ENCODE assay signal across 5 cellular contexts in the genomic region with DNA sequence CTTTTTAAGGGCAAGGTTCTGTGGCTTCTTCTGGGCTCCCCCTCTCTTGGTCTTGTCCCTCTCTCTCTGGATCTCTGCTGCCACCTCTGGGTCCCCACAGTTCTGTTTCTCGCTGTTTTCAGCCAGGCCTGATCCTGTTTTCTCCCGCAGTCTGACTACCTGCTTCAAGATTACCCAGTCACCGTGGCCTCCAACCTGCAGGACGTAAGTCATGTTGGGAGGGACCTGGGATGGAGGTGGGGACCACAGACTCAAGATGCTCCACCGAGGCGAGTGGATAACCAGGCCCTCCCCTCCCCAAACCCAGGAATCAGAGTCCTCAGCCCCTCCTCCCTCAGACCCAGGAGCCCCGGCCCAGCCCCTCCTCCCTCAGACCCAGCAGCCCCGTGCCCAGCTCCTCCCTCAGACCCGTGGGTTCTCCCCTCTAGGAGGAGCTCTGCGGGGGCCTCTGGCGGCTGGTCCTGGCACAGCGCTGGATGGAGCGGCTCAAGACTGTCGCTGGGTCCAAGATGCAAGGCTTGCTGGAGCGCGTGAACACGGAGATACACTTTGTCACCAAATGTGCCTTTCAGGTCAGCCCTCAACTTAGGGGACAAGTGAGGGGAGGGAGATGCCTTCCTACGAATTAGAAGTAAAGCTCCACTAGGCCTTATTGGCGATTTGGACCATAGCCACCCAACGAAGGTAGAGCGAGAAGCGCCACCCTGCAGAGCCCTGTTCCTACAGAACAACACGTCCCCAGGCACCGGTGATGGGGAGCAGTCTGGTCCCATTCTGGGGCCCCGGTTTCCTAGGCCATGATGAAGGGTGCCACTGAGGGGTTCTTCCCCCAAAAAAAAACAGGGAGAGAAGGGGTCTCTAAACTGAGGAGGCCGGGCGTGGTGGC. TPM values are rescaled to one million over a fixed set of nuclear protein-coding genes. Genes with fewer than 3 reads are reported as not detected.
DNase-seq lines count a peak whose midpoint lies in the region; ATAC-seq and TF ChIP-seq lines count a peak whose summit lies in the region.

No MANE protein-coding gene starts in this region.

- H3K4me2 ChIP-seq in hepatocyte: peak overlapping the region; percentile 60

- DNase-seq in activated CD8-positive, alpha-beta T cell treated with anti-CD3 and anti-CD28 coated beads, Interleukin-2, amount 10 ng/mL, durations not matched to agents 7 days and 5 days: peak; percentile 86
- DNase-seq in hepatocyte (ENCODE audit: low spot score) (peak; percentile 88), aorta (peak in 1 of 2 donors; percentile 86), NCI-H1417 treated with DMSO at 0.1 percent for 48 hours (lab: John Stamatoyannopoulos, UW) (no peak)

- H3K4me3 ChIP-seq in hepatocyte: no peak overlapping the region
- no peak overlapping the region for H3K4me3 ChIP-seq in aorta (ENCODE audit: low read length in 2 of 2)

- peak overlapping the region; percentile 94 for H3K27ac Mint-ChIP-seq in activated CD8-positive, alpha-beta T cell treated with anti-CD3 and anti-CD28 coated beads, Interleukin-2, amount 10 ng/mL, durations not matched to agents 7 days and 5 days

- no peaks in the 10 kb centered on the region for H3K9me3 Mint-ChIP-seq in activated CD8-positive, alpha-beta T cell treated with anti-CD3 and anti-CD28 coated beads, Interleukin-2, amount 10 ng/mL, durations not matched to agents 7 days and 5 days (ENCODE audit: insufficient read depth)

- no peaks in the 10 kb centered on the region for H3K9me2 ChIP-seq in hepatocyte (replicated peaks; ENCODE audit: insufficient read depth)

- no peaks in the 10 kb centered on the region for H3K9me3 ChIP-seq in KOPT-K1 (ENCODE audit: insufficient read depth, low read length, poor library complexity, severe bottlenecking)
- H3K9me3 ChIP-seq in hepatocyte (ENCODE audit: low read depth): no peaks in the 10 kb centered on the region
- H3K9me3 ChIP-seq in aorta (ENCODE audit: control insufficient read depth, low read length): no peaks in the 10 kb centered on the region

- no peaks in the 10 kb centered on the region for H3K79me2 ChIP-seq in hepatocyte

- H3K36me3 Mint-ChIP-seq in activated CD8-positive, alpha-beta T cell treated with anti-CD3 and anti-CD28 coated beads, Interleukin-2, amount 10 ng/mL, durations not matched to agents 7 days and 5 days (ENCODE audit: low read depth): peaks cover 47% of the 10 kb centered on the region

- H3K4me1 ChIP-seq in hepatocyte (ENCODE audit: insufficient read depth) (peaks cover 4% of the 10 kb centered on the region), aorta (ENCODE audit: control insufficient read depth in 1 of 2, insufficient read depth in 2 of 2, low read length in 2 of 2) (no peaks in the 10 kb centered on the region)

- H3K27ac ChIP-seq in KOPT-K1 (ENCODE audit: low read depth, low read length, poor library complexity, severe bottlenecking): peak overlapping the region; percentile 85
- no peak overlapping the region for H3K27ac ChIP-seq in hepatocyte
- H3K27ac ChIP-seq in aorta (ENCODE audit: low read depth in 1 of 2, low read length in 2 of 2): no peak overlapping the region

- H3K4me3 Mint-ChIP-seq in activated CD8-positive, alpha-beta T cell treated with anti-CD3 and anti-CD28 coated beads, Interleukin-2, amount 10 ng/mL, durations not matched to agents 7 days and 5 days: peak overlapping the region; percentile 94

- H4K20me1 ChIP-seq in hepatocyte (ENCODE audit: insufficient read depth, poor library complexity, severe bottlenecking): no peaks in the 10 kb centered on the region

- intact Hi-C loops in aorta (cut with DNase I): loop anchor here in 1 of 2 donors (2.0 kb wide), 1 partner anchor 71 kb away; no protein-coding TSS in a partner anchor

- no peak overlapping the region for H2AFZ ChIP-seq in hepatocyte

- H3K36me3 ChIP-seq in KOPT-K1 (ENCODE audit: insufficient read depth, low read length): no peaks in the 10 kb centered on the region; the same call in 1 of the 2 replicates
- no peaks in the 10 kb centered on the region for H3K36me3 ChIP-seq in hepatocyte (replicated peaks; ENCODE audit: insufficient read depth, low read depth)
- H3K36me3 ChIP-seq in aorta (ENCODE audit: control insufficient read depth in 1 of 2, insufficient read depth in 2 of 2, low read length in 1 of 2): no peaks in the 10 kb centered on the region

- 41% methylated on average over 25 of the region's 27 CpGs for WGBS in hepatocyte (ENCODE audit: low lambda C conversion rate, missing lambda C conversion rate)
- 51 to 52% methylated on average over 23 to 27 of the region's 27 CpGs for WGBS in aorta, 2 donors

- peak; percentile 54 for ATAC-seq in activated CD8-positive, alpha-beta T cell treated with anti-CD3 and anti-CD28 coated beads, Interleukin-2, amount 10 ng/mL, durations not matched to agents 7 days and 5 days
- peak; percentile 53 for ATAC-seq in aorta (ENCODE audit: low FRiP score)

- TF ChIP-seq CTCF in hepatocyte (IDR thresholded peaks at IDR 0.05; ENCODE audit: poor library complexity): peak; percentile 56

- POLR2A ChIA-PET in activated CD8-positive, alpha-beta T cell treated with anti-CD3 and anti-CD28 coated beads, Interleukin-2, amount 10 ng/mL, durations not matched to agents 7 days and 5 days (lab: Charles Lee): interaction anchor here (0.7 to 2.1 kb wide), 11 partner anchors 8 to 103 kb away, joined by 3 to 13 read pairs (median 4); a partner anchor contains a TSS

- H3K27me3 ChIP-seq in hepatocyte (no peaks in the 10 kb centered on the region), aorta (ENCODE audit: control insufficient read depth in 1 of 2, insufficient read depth in 2 of 2, low read length in 1 of 2) (no peaks in the 10 kb centered on the region)

- H3K27me3 Mint-ChIP-seq in activated CD8-positive, alpha-beta T cell treated with anti-CD3 and anti-CD28 coated beads, Interleukin-2, amount 10 ng/mL, durations not matched to agents 7 days and 5 days (ENCODE audit: low read depth): no peaks in the 10 kb centered on the region

- H3K4me1 Mint-ChIP-seq in activated CD8-positive, alpha-beta T cell treated with anti-CD3 and anti-CD28 coated beads, Interleukin-2, amount 10 ng/mL, durations not matched to agents 7 days and 5 days (ENCODE audit: low read depth): peaks cover 48% of the 10 kb centered on the region

- CTCF ChIA-PET in activated CD8-positive, alpha-beta T cell treated with anti-CD3 and anti-CD28 coated beads, Interleukin-2, amount 10 ng/mL, durations not matched to agents 7 days and 5 days (lab: Charles Lee): interaction anchor here (0.8 to 2.3 kb wide), 22 partner anchors 9 to 356 kb away, joined by 3 to 20 read pairs (median 4); a partner anchor contains a TSS

RNA-seq across cellular contexts. Expression of a gene that starts 2.2 kb away (rescaled TPM):
- 100 to 1,000 TPM; 280 to 297 TPM for total RNA-seq in activated CD8-positive, alpha-beta T cell treated with anti-CD3 and anti-CD28 coated beads, Interleukin-2, amount 10 ng/mL, durations not matched to agents 7 days and 5 days
- 0.24 and 1.3 TPM in 2 replicates for total RNA-seq in hepatocyte
- 2.8 and 3.0 TPM in 2 replicates for polyA plus RNA-seq in hepatocyte
- 10 to 100 TPM in 1 of 2 donors, 1 to 10 TPM in 1; 6.3 to 17.6 TPM for total RNA-seq in aorta
- 10 to 100 TPM; 15.9 to 36.0 TPM for polyA plus RNA-seq in aorta

RNA-seq across cellular contexts. Expression of a gene that starts 11.2 kb away (rescaled TPM):
- total RNA-seq in activated CD8-positive, alpha-beta T cell treated with anti-CD3 and anti-CD28 coated beads, Interleukin-2, amount 10 ng/mL, durations not matched to agents 7 days and 5 days: 1,000 to 10,000 TPM; 1,992 to 2,019 TPM
- 1,997 and 2,349 TPM in 2 replicates for total RNA-seq in hepatocyte
- 904 and 953 TPM in 2 replicates for polyA plus RNA-seq in hepatocyte
- total RNA-seq in aorta: 1,000 to 10,000 TPM; 1,716 to 1,917 TPM
- polyA plus RNA-seq in aorta: 1,000 to 10,000 TPM; 3,431 to 4,797 TPM

RNA-seq across cellular contexts. Expression of a gene that starts 20.0 kb away (rescaled TPM):
- total RNA-seq in activated CD8-positive, alpha-beta T cell treated with anti-CD3 and anti-CD28 coated beads, Interleukin-2, amount 10 ng/mL, durations not matched to agents 7 days and 5 days: 1,000 to 10,000 TPM; 2,117 to 2,361 TPM
- 3,532 and 3,955 TPM in 2 replicates for total RNA-seq in hepatocyte
- polyA plus RNA-seq in hepatocyte: 672 and 689 TPM in 2 replicates
- 1,000 to 10,000 TPM; 1,366 to 1,509 TPM for total RNA-seq in aorta
- polyA plus RNA-seq in aorta: 1,000 to 10,000 TPM; 4,943 to 7,722 TPM

RNA-seq across cellular contexts. Expression of a gene that starts 23.2 kb away (rescaled TPM):
- 10 to 100 TPM; 36.6 to 37.5 TPM for total RNA-seq in activated CD8-positive, alpha-beta T cell treated with anti-CD3 and anti-CD28 coated beads, Interleukin-2, amount 10 ng/mL, durations not matched to agents 7 days and 5 days
- 29.9 and 32.4 TPM in 2 replicates for total RNA-seq in hepatocyte
- 36.5 and 38.7 TPM in 2 replicates for polyA plus RNA-seq in hepatocyte
- 10 to 100 TPM; 17.1 to 23.7 TPM for total RNA-seq in aorta
- 10 to 100 TPM in 1 of 2 donors, 1 to 10 TPM in 1; 4.8 to 62.4 TPM for polyA plus RNA-seq in aorta

RNA-seq across cellular contexts. Expression of a gene that starts 24.6 kb away (rescaled TPM):
- total RNA-seq in activated CD8-positive, alpha-beta T cell treated with anti-CD3 and anti-CD28 coated beads, Interleukin-2, amount 10 ng/mL, durations not matched to agents 7 days and 5 days: 100 to 1,000 TPM; 128 to 129 TPM
- total RNA-seq in hepatocyte: 72.1 and 73.2 TPM in 2 replicates
- polyA plus RNA-seq in hepatocyte: 79.8 and 98.9 TPM in 2 replicates
- 10 to 100 TPM; 45.0 to 74.7 TPM for total RNA-seq in aorta
- 100 to 1,000 TPM in 1 of 2 donors, 10 to 100 TPM in 1; 53.7 to 124 TPM for polyA plus RNA-seq in aorta

Comparison
In these comparisons a context has a peak if more than half of its experiments do, and no peak if none do; other contexts are left out.
1. RNA of a gene that starts 2.2 kb away (total RNA-seq): 280 to 297 TPM in activated CD8-positive, alpha-beta T cell treated with anti-CD3 and anti-CD28 coated beads, Interleukin-2, amount 10 ng/mL, durations not matched to agents 7 days and 5 days; 6.3 to 17.6 TPM in aorta and 0.24 to 1.3 TPM in hepatocyte; every median in the first group is over 10 times any median in the second.